In the genomic region with DNA sequence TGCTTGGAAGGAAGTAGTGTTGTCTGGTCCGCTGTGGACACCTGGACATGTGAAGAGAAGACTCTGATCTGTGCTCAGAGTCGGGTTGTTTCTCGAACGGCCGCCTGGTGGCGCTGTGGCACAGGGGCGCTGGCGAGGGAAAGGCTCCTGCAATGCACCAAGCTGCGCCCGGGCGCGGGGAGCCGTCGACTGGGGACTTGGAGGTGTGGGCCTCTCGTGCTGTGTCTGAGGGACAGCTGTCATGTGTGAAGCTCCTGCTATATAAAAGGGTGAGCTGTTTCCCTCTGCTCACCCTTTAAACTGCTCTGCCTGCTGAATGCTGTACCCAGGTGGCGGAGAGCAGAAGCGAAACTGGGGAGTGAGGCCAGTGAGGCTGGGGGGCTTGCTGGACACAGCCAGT, we compare ENCODE assay signal across 8 cellular contexts. TPM values are rescaled to one million over a fixed set of nuclear protein-coding genes. Genes with fewer than 3 reads are reported as not detected.
A peak's percentile ranks its signal among the peaks of the same experiment; 100 is the strongest.
DNase-seq lines count a peak whose midpoint lies in the region; ATAC-seq and TF ChIP-seq lines count a peak whose summit lies in the region.

No MANE protein-coding gene starts in this region.

- DNase-seq in GM03348 (ENCODE audit: low spot score): peak; percentile 88
- peak; percentile 53 for DNase-seq in activated T-cell treated with anti-CD3 and anti-CD28 coated beads, Interleukin-2, amount 50 U/mL, for 4 hours
- DNase-seq in fibroblast of lung (ENCODE audit: low read depth in 2 of 2): peak; percentile 38 to 60
- DNase-seq in neural progenitor cell (ENCODE audit: low spot score): peak; percentile 88
- peak; percentile 80 for DNase-seq in stimulated activated naive CD8-positive, alpha-beta T cell treated with anti-CD3 and anti-CD28 coated beads, Interleukin-15, Interleukin-2, amounts not matched to agents 100 U/mL and 50 U/mL, for 24 hours
- DNase-seq in mesenteric fat pad (ENCODE audit: low spot score): no peak

- H3K9ac ChIP-seq in OCI-LY1 (ENCODE audit: low read length) (no peak overlapping the region), fibroblast of lung (ENCODE audit: insufficient read depth, low read length) (no peak overlapping the region), neural progenitor cell (no peak overlapping the region)

- H3K36me3 ChIP-seq in OCI-LY1 (ENCODE audit: insufficient read depth, low read length) (no peaks in the 10 kb centered on the region), fibroblast of lung (ENCODE audit: control insufficient read depth, insufficient read depth, low read length) (no peaks in the 10 kb centered on the region), neural progenitor cell (no peaks in the 10 kb centered on the region)

- H3K27me3 ChIP-seq in OCI-LY1 (ENCODE audit: insufficient read depth, low read length) (0 out of 2 replicates have a peak, but pooled peaks cover 3% of the 10 kb centered on the region), fibroblast of lung (ENCODE audit: control insufficient read depth, insufficient read depth, low read length) (no peaks in the 10 kb centered on the region), neural progenitor cell (peaks cover 5% of the 10 kb centered on the region)

- H3K27ac Mint-ChIP-seq in neural progenitor cell: no peak overlapping the region

- peak overlapping the region; percentile 5; the same call in 1 of the 2 replicates for H3K4me2 ChIP-seq in OCI-LY1 (ENCODE audit: low read length)
- peak overlapping the region; percentile 82 for H3K4me2 ChIP-seq in fibroblast of lung (ENCODE audit: extremely low read depth, insufficient read depth, low read length)
- no peak overlapping the region for H3K4me2 ChIP-seq in neural progenitor cell

- H3K4me3 Mint-ChIP-seq in activated T-cell treated with anti-CD3 and anti-CD28 coated beads, Interleukin-2, amount 50 U/mL, for 4 hours: no peak overlapping the region
- H3K4me3 Mint-ChIP-seq in neural progenitor cell: no peak overlapping the region

- no peaks in the 10 kb centered on the region for H3F3A ChIP-seq in OCI-LY1 (ENCODE audit: insufficient read depth, low read length)
- H3F3A ChIP-seq in neural progenitor cell (ENCODE audit: low read depth): no peaks in the 10 kb centered on the region

- H2AFZ ChIP-seq in OCI-LY1 (ENCODE audit: low read length) (no peak overlapping the region), fibroblast of lung (ENCODE audit: low read length) (peak overlapping the region; percentile 70), neural progenitor cell (replicated peaks) (no peak overlapping the region)

- H4K20me1 ChIP-seq in OCI-LY1 (ENCODE audit: insufficient read depth, low read length) (no peaks in the 10 kb centered on the region), fibroblast of lung (ENCODE audit: control insufficient read depth, extremely low read depth, insufficient read depth, low read length) (no peaks in the 10 kb centered on the region), neural progenitor cell (ENCODE audit: low read depth) (no peaks in the 10 kb centered on the region)

- H3K9me3 ChIP-seq in OCI-LY1 (ENCODE audit: low read length): no peaks in the 10 kb centered on the region
- no peaks in the 10 kb centered on the region for H3K9me3 ChIP-seq in fibroblast of lung (ENCODE audit: control insufficient read depth, insufficient read depth, low read depth, low read length)
- H3K9me3 ChIP-seq in neural progenitor cell (ENCODE audit: low read depth): no peaks in the 10 kb centered on the region

- H3K79me2 ChIP-seq in OCI-LY1 (ENCODE audit: insufficient read depth, low read length): no peaks in the 10 kb centered on the region
- H3K79me2 ChIP-seq in fibroblast of lung (ENCODE audit: control insufficient read depth, insufficient read depth, low read length): no peaks in the 10 kb centered on the region
- no peaks in the 10 kb centered on the region for H3K79me2 ChIP-seq in neural progenitor cell (ENCODE audit: low read depth)

- no peak overlapping the region for H3K4me3 ChIP-seq in OCI-LY1 (ENCODE audit: low read depth, low read length, poor library complexity, severe bottlenecking)
- H3K4me3 ChIP-seq in fibroblast of lung (replicated peaks in 1 of 4; ENCODE audit: control extremely low read depth in 1 of 4, insufficient read depth in 1 of 4, low read depth in 3 of 4, low read length in 4 of 4): peak overlapping the region in 3 of 4 experiments; percentile 14 to 26 (median 23)
- no peak overlapping the region for H3K4me3 ChIP-seq in neural progenitor cell

- H3K9me3 Mint-ChIP-seq in activated T-cell treated with anti-CD3 and anti-CD28 coated beads, Interleukin-2, amount 50 U/mL, for 4 hours: no peaks in the 10 kb centered on the region
- H3K9me3 Mint-ChIP-seq in neural progenitor cell: no peaks in the 10 kb centered on the region

- peak; percentile 78 for ATAC-seq in HG03159 (IDR thresholded peaks at IDR 0.05; ENCODE audit: unreplicated experiment)
- peak; percentile 78 to 91 for ATAC-seq in activated T-cell treated with anti-CD3 and anti-CD28 coated beads, Interleukin-2, amount 50 U/mL, for 4 hours
- peak; percentile 84 for ATAC-seq in stimulated activated naive CD8-positive, alpha-beta T cell treated with anti-CD3 and anti-CD28 coated beads, Interleukin-15, Interleukin-2, amounts not matched to agents 100 U/mL and 50 U/mL, for 24 hours

- no peaks in the 10 kb centered on the region for H3K4me1 Mint-ChIP-seq in activated T-cell treated with anti-CD3 and anti-CD28 coated beads, Interleukin-2, amount 50 U/mL, for 4 hours (ENCODE audit: low read depth)
- peaks cover 7% of the 10 kb centered on the region for H3K4me1 Mint-ChIP-seq in neural progenitor cell

- H3K27ac ChIP-seq in OCI-LY1 (ENCODE audit: low read depth, low read length, poor library complexity, severe bottlenecking) (no peak overlapping the region), fibroblast of lung (ENCODE audit: insufficient read depth, low read length) (no peak overlapping the region), neural progenitor cell (no peak overlapping the region)

- H3K4me1 ChIP-seq in OCI-LY1 (ENCODE audit: insufficient read depth, low read length, severe bottlenecking) (no peaks in the 10 kb centered on the region), fibroblast of lung (ENCODE audit: control insufficient read depth, extremely low read depth, insufficient read depth, low read length) (no peaks in the 10 kb centered on the region), neural progenitor cell (no peaks in the 10 kb centered on the region)

- H3K9me2 ChIP-seq in OCI-LY1 (ENCODE audit: low read depth, low read length): no peaks in the 10 kb centered on the region

- H3K36me3 Mint-ChIP-seq in activated T-cell treated with anti-CD3 and anti-CD28 coated beads, Interleukin-2, amount 50 U/mL, for 4 hours (ENCODE audit: insufficient read depth): no peaks in the 10 kb centered on the region
- H3K36me3 Mint-ChIP-seq in neural progenitor cell: no peaks in the 10 kb centered on the region

- peak; percentile 92 for TF ChIP-seq CTCF in OCI-LY1 (IDR thresholded peaks at IDR 0.05; ENCODE audit: low read length)
- TF ChIP-seq CTCF in fibroblast of lung (conservative IDR thresholded peaks at IDR 0.05 in 1 of 2, IDR thresholded peaks at IDR 0.05 in 1 of 2; ENCODE audit: low read depth in 1 of 2, low read length in 2 of 2): peak; percentile 76 to 91
- TF ChIP-seq CTCF in neural progenitor cell (IDR thresholded peaks at IDR 0.05): peak; percentile 94

- peaks cover 31% of the 10 kb centered on the region for H3K27me3 Mint-ChIP-seq in activated T-cell treated with anti-CD3 and anti-CD28 coated beads, Interleukin-2, amount 50 U/mL, for 4 hours (ENCODE audit: low read depth)
- H3K27me3 Mint-ChIP-seq in neural progenitor cell (ENCODE audit: insufficient read depth, low read depth): no peaks in the 10 kb centered on the region

RNA-seq across cellular contexts. Expression of a gene that starts 44.0 kb away (rescaled TPM):
- total RNA-seq in activated T-cell treated with anti-CD3 and anti-CD28 coated beads, Interleukin-2, amount 50 U/mL, for 4 hours: under 1 TPM; 0.13 to 0.35 (median 0.24) TPM
- total RNA-seq in fibroblast of lung: 0.50 and 0.77 TPM in 2 replicates
- polyA plus RNA-seq in fibroblast of lung: 0.05 and 0.16 TPM in 2 replicates
- 0.14 and 0.32 TPM in 2 replicates for polyA plus RNA-seq in fibroblast of lung (2012)
- polyA minus RNA-seq in fibroblast of lung (ENCODE audit: low replicate concordance): 0.59 TPM in 1 of 2 replicates, not detected in the other
- 10.8 and 26.8 TPM in 2 replicates for total RNA-seq in neural progenitor cell (ENCODE audit: low replicate concordance)
- total RNA-seq in mesenteric fat pad: 7.4 TPM

Comparison
In these comparisons a context has a peak if more than half of its experiments do, and no peak if none do; other contexts are left out.
1. H3K4me3 ChIP-seq: peak in fibroblast of lung (3 of 4); none in OCI-LY1 (single experiment) and neural progenitor cell (single experiment).
2. Peak in every context shown above with its lines, with median percentiles within 50 percentile points of each other: ATAC-seq and CTCF ChIP-seq.